8 cellular contexts compared by ENCODE assay signal in the genomic region with DNA sequence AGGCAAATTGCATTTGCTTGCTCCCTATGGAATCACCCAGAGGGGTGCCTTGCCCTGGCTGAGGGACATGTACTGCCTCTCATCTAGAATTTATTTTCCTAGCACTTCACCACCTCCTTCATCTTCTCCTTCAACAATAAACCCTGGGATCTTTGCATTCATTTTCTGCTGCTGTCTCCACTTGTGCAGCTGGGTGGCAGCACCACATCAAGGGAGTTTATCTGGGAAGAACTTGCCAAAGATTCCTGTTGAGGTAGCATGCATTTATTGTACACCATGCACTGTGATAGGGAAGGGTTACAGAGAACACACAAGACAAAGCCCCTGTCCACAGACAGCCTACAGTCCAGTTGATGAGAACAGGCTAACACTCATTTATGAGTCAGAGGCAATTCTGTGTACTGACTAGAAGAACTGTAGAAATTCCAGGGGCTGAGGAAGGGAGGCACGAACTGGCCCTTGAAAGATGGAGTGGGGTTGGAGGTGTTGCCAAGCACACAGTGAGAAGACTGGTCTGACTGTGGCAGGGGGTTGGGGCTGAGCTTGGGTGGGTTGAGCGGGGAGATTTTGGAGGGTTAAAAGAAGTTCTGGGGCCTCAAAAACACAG. TPM values are rescaled to one million over a fixed set of nuclear protein-coding genes. Genes with fewer than 3 reads are reported as not detected.
A peak's percentile ranks its signal among the peaks of the same experiment; 100 is the strongest.
DNase-seq lines count a peak whose midpoint lies in the region; ATAC-seq and TF ChIP-seq lines count a peak whose summit lies in the region.

No MANE protein-coding gene starts in this region.

- H3K27ac ChIP-seq in OCI-LY1 (ENCODE audit: low read depth, low read length, poor library complexity, severe bottlenecking) (no peak overlapping the region), neural progenitor cell (no peak overlapping the region)

- H3K4me1 Mint-ChIP-seq in activated naive CD8-positive, alpha-beta T cell (ENCODE audit: low read depth), result peaks cover 6% of the 10 kb centered on the region
- peaks cover 5% of the 10 kb centered on the region for H3K4me1 Mint-ChIP-seq in activated naive CD8-positive, alpha-beta T cell treated with anti-CD3 and anti-CD28 coated beads, Interleukin-2, amount 50 U/mL, for 24 hours
- no peaks in the 10 kb centered on the region for H3K4me1 Mint-ChIP-seq in endothelial cell (ENCODE audit: unreplicated experiment)
- H3K4me1 Mint-ChIP-seq in neural progenitor cell, result peaks cover under 1% of the 10 kb centered on the region

- H3K27me3 ChIP-seq in OCI-LY1 (ENCODE audit: insufficient read depth, low read length) (no peaks in the 10 kb centered on the region), neural progenitor cell (no peaks in the 10 kb centered on the region)

- no peaks in the 10 kb centered on the region for H3K9me3 Mint-ChIP-seq in activated naive CD8-positive, alpha-beta T cell (ENCODE audit: low read depth)
- H3K9me3 Mint-ChIP-seq in activated naive CD8-positive, alpha-beta T cell treated with anti-CD3 and anti-CD28 coated beads, Interleukin-2, amount 50 U/mL, for 24 hours, result no peaks in the 10 kb centered on the region
- H3K9me3 Mint-ChIP-seq in endothelial cell (ENCODE audit: unreplicated experiment) (no peaks in the 10 kb centered on the region), neural progenitor cell (no peaks in the 10 kb centered on the region)

- H3K9ac ChIP-seq in OCI-LY1 (ENCODE audit: low read length) (no peak overlapping the region), neural progenitor cell (no peak overlapping the region)

- H3K4me2 ChIP-seq in OCI-LY1 (ENCODE audit: low read length) (no peak overlapping the region), neural progenitor cell (no peak overlapping the region)

- no peaks in the 10 kb centered on the region for H3K9me2 ChIP-seq in OCI-LY1 (ENCODE audit: low read depth, low read length)

- H3K4me3 ChIP-seq in OCI-LY1 (ENCODE audit: low read depth, low read length, poor library complexity, severe bottlenecking), result no peak overlapping the region
- no peak overlapping the region for H3K4me3 ChIP-seq in neural progenitor cell

- H3F3A ChIP-seq in OCI-LY1 (ENCODE audit: insufficient read depth, low read length) (no peaks in the 10 kb centered on the region), neural progenitor cell (ENCODE audit: low read depth) (no peaks in the 10 kb centered on the region)

- H4K20me1 ChIP-seq in OCI-LY1 (ENCODE audit: insufficient read depth, low read length) (no peaks in the 10 kb centered on the region), neural progenitor cell (ENCODE audit: low read depth) (no peaks in the 10 kb centered on the region)

- DNase-seq in activated naive CD8-positive, alpha-beta T cell treated with anti-CD3 and anti-CD28 coated beads, Interleukin-2, amount 50 U/mL, for 24 hours, result no peak
- DNase-seq in endothelial cell (ENCODE audit: low spot score) (peak; percentile 20), neural progenitor cell (ENCODE audit: low spot score) (peak; percentile 35), NK-92 (lab: John Stamatoyannopoulos, UW; ENCODE audit: unreplicated experiment) (no peak)
- DNase-seq in stimulated activated CD4-positive, alpha-beta T cell treated with anti-CD3 and anti-CD28 coated beads, Interleukin-4, amount 100 ng/mL, for 1 hour, result no peak

- H3K36me3 Mint-ChIP-seq in activated naive CD8-positive, alpha-beta T cell, result peaks cover 2% of the 10 kb centered on the region
- H3K36me3 Mint-ChIP-seq in activated naive CD8-positive, alpha-beta T cell treated with anti-CD3 and anti-CD28 coated beads, Interleukin-2, amount 50 U/mL, for 24 hours (ENCODE audit: low read depth), result peaks cover 18% of the 10 kb centered on the region
- H3K36me3 Mint-ChIP-seq in endothelial cell (ENCODE audit: low read depth, unreplicated experiment) (peaks cover 29% of the 10 kb centered on the region), neural progenitor cell (peaks cover 11% of the 10 kb centered on the region)

- peaks cover 64% of the 10 kb centered on the region for H3K36me3 ChIP-seq in OCI-LY1 (ENCODE audit: insufficient read depth, low read length)
- no peaks in the 10 kb centered on the region for H3K36me3 ChIP-seq in neural progenitor cell

- H2AFZ ChIP-seq in OCI-LY1 (ENCODE audit: low read length), result no peak overlapping the region
- H2AFZ ChIP-seq in neural progenitor cell (replicated peaks), result no peak overlapping the region

- no peaks in the 10 kb centered on the region for H3K27me3 Mint-ChIP-seq in activated naive CD8-positive, alpha-beta T cell
- H3K27me3 Mint-ChIP-seq in activated naive CD8-positive, alpha-beta T cell treated with anti-CD3 and anti-CD28 coated beads, Interleukin-2, amount 50 U/mL, for 24 hours, result no peaks in the 10 kb centered on the region
- H3K27me3 Mint-ChIP-seq in endothelial cell (ENCODE audit: unreplicated experiment) (peaks cover 7% of the 10 kb centered on the region), neural progenitor cell (ENCODE audit: insufficient read depth, low read depth) (peaks cover 5% of the 10 kb centered on the region)

- H3K79me2 ChIP-seq in OCI-LY1 (ENCODE audit: insufficient read depth, low read length) (no peaks in the 10 kb centered on the region), neural progenitor cell (ENCODE audit: low read depth) (no peaks in the 10 kb centered on the region)

- H3K9me3 ChIP-seq in OCI-LY1 (ENCODE audit: low read length) (no peaks in the 10 kb centered on the region), neural progenitor cell (ENCODE audit: low read depth) (no peaks in the 10 kb centered on the region)

- no peaks in the 10 kb centered on the region for H3K4me1 ChIP-seq in OCI-LY1 (ENCODE audit: insufficient read depth, low read length, severe bottlenecking)
- no peaks in the 10 kb centered on the region for H3K4me1 ChIP-seq in neural progenitor cell

- ATAC-seq in activated naive CD8-positive, alpha-beta T cell treated with anti-CD3 and anti-CD28 coated beads, Interleukin-2, amount 50 U/mL, for 24 hours, result no peak
- no peak for ATAC-seq in HG02885 (IDR thresholded peaks at IDR 0.05; ENCODE audit: poor library complexity, unreplicated experiment)

- TF ChIP-seq CTCF in OCI-LY1 (IDR thresholded peaks at IDR 0.05; ENCODE audit: low read length), result peak; percentile 82
- TF ChIP-seq CTCF in endothelial cell (IDR thresholded peaks at IDR 0.05; ENCODE audit: unreplicated experiment), result peak; percentile 48
- peak; percentile 71 for TF ChIP-seq CTCF in neural progenitor cell (IDR thresholded peaks at IDR 0.05)

- H3K27ac Mint-ChIP-seq in activated naive CD8-positive, alpha-beta T cell, result peak overlapping the region; percentile 11
- no peak overlapping the region for H3K27ac Mint-ChIP-seq in activated naive CD8-positive, alpha-beta T cell treated with anti-CD3 and anti-CD28 coated beads, Interleukin-2, amount 50 U/mL, for 24 hours
- H3K27ac Mint-ChIP-seq in endothelial cell (ENCODE audit: unreplicated experiment) (no peak overlapping the region), neural progenitor cell (no peak overlapping the region)

- H3K4me3 Mint-ChIP-seq in activated naive CD8-positive, alpha-beta T cell, result no peak overlapping the region
- no peak overlapping the region for H3K4me3 Mint-ChIP-seq in activated naive CD8-positive, alpha-beta T cell treated with anti-CD3 and anti-CD28 coated beads, Interleukin-2, amount 50 U/mL, for 24 hours
- H3K4me3 Mint-ChIP-seq in endothelial cell (ENCODE audit: unreplicated experiment), result no peak overlapping the region
- H3K4me3 Mint-ChIP-seq in neural progenitor cell, result no peak overlapping the region

RNA-seq across cellular contexts. Expression of gene C20orf173, which starts 17.5 kb away (rescaled TPM):
- total RNA-seq in endothelial cell (ENCODE audit: unreplicated experiment) (not detected), neural progenitor cell (ENCODE audit: low replicate concordance) (not detected in 2 replicates)

RNA-seq across cellular contexts. Expression of gene ERGIC3, which starts 30.0 kb away (rescaled TPM):
- total RNA-seq in endothelial cell (ENCODE audit: unreplicated experiment), result 282 TPM
- total RNA-seq in neural progenitor cell (ENCODE audit: low replicate concordance), result 271 and 383 TPM in 2 replicates

RNA-seq across cellular contexts. Expression of gene CEP250, which starts 56.5 kb away (rescaled TPM):
- 30.7 TPM for total RNA-seq in endothelial cell (ENCODE audit: unreplicated experiment)
- total RNA-seq in neural progenitor cell (ENCODE audit: low replicate concordance), result 33.0 and 55.4 TPM in 2 replicates

Comparison
In these comparisons a context has a peak if more than half of its experiments do, and no peak if none do; other contexts are left out.
1. DNase-seq: peak in endothelial cell (single experiment) and neural progenitor cell (single experiment); none in activated naive CD8-positive, alpha-beta T cell treated with anti-CD3 and anti-CD28 coated beads, Interleukin-2, amount 50 U/mL, for 24 hours (single experiment), stimulated activated CD4-positive, alpha-beta T cell treated with anti-CD3 and anti-CD28 coated beads, Interleukin-4, amount 100 ng/mL, for 1 hour (single experiment) and NK-92 (single experiment).
2. Peak in every context shown above with its lines, with median percentiles within 50 percentile points of each other: CTCF ChIP-seq.